1 cellular context compared by ENCODE assay signal in genomic region chr5:173771743-173772406, GRCh38.
TF ChIP-seq lines count a peak whose summit lies in the region.

No MANE protein-coding gene starts in this region.

TF ChIP-seq in liver, 16 proteins besides CTCF, POLR2A, EP300 and RAD21 (continued from another document):
- TF ChIP-seq REST (IDR thresholded peaks at IDR 0.05), result no peak
- no peak for TF ChIP-seq MAX (IDR thresholded peaks at IDR 0.05)
- no peak for TF ChIP-seq ATF3 (IDR thresholded peaks at IDR 0.05)
- TF ChIP-seq HNF4A (conservative IDR thresholded peaks at IDR 0.05), result no peak
- TF ChIP-seq TAF1 (conservative IDR thresholded peaks at IDR 0.05), result no peak
- TF ChIP-seq YY1 (IDR thresholded peaks at IDR 0.05), result no peak
- no peak for TF ChIP-seq HNF4G (IDR thresholded peaks at IDR 0.05)
- TF ChIP-seq SP1 (IDR thresholded peaks at IDR 0.05), result no peak
